ENCODE assay signal across 15 cellular contexts in genomic region chr15:70057931-70058641, GRCh38. TPM values are rescaled to one million over a fixed set of nuclear protein-coding genes. Genes with fewer than 3 reads are reported as not detected.
DNase-seq lines count a peak whose midpoint lies in the region; ATAC-seq, FAIRE-seq and TF ChIP-seq lines count a peak whose summit lies in the region.
"Had no signal": no experiment of that assay in that cellular context is flagged by ENCODE, and none has a peak within 500 bp of the region (broad histone marks: within the 10 kb centered on the region; RNA-seq: fewer than 3 reads in every experiment).

No MANE protein-coding gene starts in this region.

- TF ChIP-seq POLR2A in HepG2 (IDR thresholded peaks at IDR 0.05; ENCODE audit: insufficient read depth in 1 of 2, low read depth in 2 of 2, low read length in 2 of 2) (no peak), right lobe of liver (IDR thresholded peaks at IDR 0.05) (no peak), ovary (IDR thresholded peaks at IDR 0.05) (no peak)

- H3K27ac ChIP-seq in HepG2 (ENCODE audit: extremely low read length, insufficient read depth, low read length) (no peak overlapping the region), right lobe of liver (no peak overlapping the region), ovary (no peak overlapping the region)

- FAIRE-seq in HepG2 (lab: Jason Lieb, UNC): no peak

- H3K79me2 ChIP-seq in HepG2 (ENCODE audit: insufficient read depth, low read length): no peaks in the 10 kb centered on the region

- H3K27me3 ChIP-seq in HepG2 (ENCODE audit: control insufficient read depth in 1 of 2, insufficient read depth in 2 of 2, low read length in 2 of 2): no peaks in the 10 kb centered on the region
- no peaks in the 10 kb centered on the region for H3K27me3 ChIP-seq in right lobe of liver
- no peaks in the 10 kb centered on the region for H3K27me3 ChIP-seq in ovary

- H3K4me2 ChIP-seq in HepG2 (ENCODE audit: low read depth, low read length): no peak overlapping the region

- no peak overlapping the region for H2AFZ ChIP-seq in HepG2 (ENCODE audit: low read length)

- TF ChIP-seq CTCF in HepG2 (CRISPR knock-in tag; IDR thresholded peaks at IDR 0.05) (no peak), right lobe of liver (IDR thresholded peaks at IDR 0.05) (no peak), WTC11 (IDR thresholded peaks at IDR 0.05) (no peak), ovary (IDR thresholded peaks at IDR 0.05) (no peak)

- H4K20me1 ChIP-seq in HepG2 (ENCODE audit: insufficient read depth, low read length): no peaks in the 10 kb centered on the region; the same call in 1 of the 2 replicates

- H3K9me3 Mint-ChIP-seq in WTC11: no peaks in the 10 kb centered on the region
- H3K9me3 Mint-ChIP-seq: CD4-positive, alpha-beta memory T cell had no signal

- no peaks in the 10 kb centered on the region for H3K4me1 ChIP-seq in HepG2 (ENCODE audit: insufficient read depth, low read length)
- H3K4me1 ChIP-seq in right lobe of liver: no peaks in the 10 kb centered on the region
- H3K4me1 ChIP-seq in ovary (ENCODE audit: insufficient read depth): peaks cover 8% of the 10 kb centered on the region

- no peaks in the 10 kb centered on the region for H3K27me3 Mint-ChIP-seq in WTC11 (ENCODE audit: low read depth)
- H3K27me3 Mint-ChIP-seq: CD4-positive, alpha-beta memory T cell had no signal

- peaks cover 57% of the 10 kb centered on the region for H3K36me3 Mint-ChIP-seq in WTC11

- CTCF ChIA-PET in HepG2 (lab: Yijun Ruan, JAX; ENCODE audit: low intra/inter-chr PET ratio, low total read pairs): no interaction called here
- CTCF ChIA-PET in WTC11 (lab: Charles Lee): no interaction called here

- in situ Hi-C loops in HepG2 (cut with HindIII; ENCODE audit: extremely low pct_ligation_motif_present, low pct_unique_long_range_greater_than_20kb): no loop called here

- TF ChIP-seq RAD21 in HepG2 (CRISPR knock-in tag; IDR thresholded peaks at IDR 0.05): no peak

- no TSS peak for BruUV-seq in HepG2 (replicated peaks; lab: Mats Ljungman, UMichigan)

- no peak overlapping the region for H3K4me3 Mint-ChIP-seq in WTC11
- H3K4me3 Mint-ChIP-seq: CD4-positive, alpha-beta memory T cell had no signal

- H3K36me3 ChIP-seq in HepG2 (replicated peaks in 1 of 2; ENCODE audit: control insufficient read depth in 1 of 2, insufficient read depth in 2 of 2, low read length in 2 of 2) (peaks cover 62 to 91% of the 10 kb centered on the region in 2 experiments), right lobe of liver (peaks cover 0 to 89% (median 37%) of the 10 kb centered on the region in 4 donors), ovary (no peaks in the 10 kb centered on the region)

- TF ChIP-seq EP300 in HepG2 (IDR thresholded peaks at IDR 0.05; ENCODE audit: low read depth in 2 of 2, low read length in 2 of 2): no peak
- TF ChIP-seq EP300 in HepG2 (CRISPR knock-in tag; IDR thresholded peaks at IDR 0.05; ENCODE audit: borderline replicate concordance): no peak
- TF ChIP-seq EP300 in ovary (IDR thresholded peaks at IDR 0.05): no peak

- WGBS in HepG2 (ENCODE audit: low lambda C conversion rate): over 99% methylated on average over 15 of the region's 21 CpGs
- 95% methylated on average over 4 of the region's 21 CpGs for WGBS in right lobe of liver (ENCODE audit: insufficient coverage, low coverage, low lambda C conversion rate, missing lambda C conversion rate)
- WGBS in ovary, 3 donors: 93 to 96% (median 95%) methylated on average over 21 of the region's 21 CpGs

- H3K4me1 Mint-ChIP-seq in WTC11: no peaks in the 10 kb centered on the region

- POLR2A ChIA-PET in HepG2 (lab: Yijun Ruan, JAX): no interaction called here
- POLR2A ChIA-PET in WTC11 (lab: Charles Lee): no interaction called here

- ATAC-seq in HepG2 (no peak), right lobe of liver (no peak), WTC11 (no peak), HG02938 (IDR thresholded peaks at IDR 0.05; ENCODE audit: unreplicated experiment) (no peak)

- H3K27ac Mint-ChIP-seq in WTC11: no peak overlapping the region

- H3K4me3 ChIP-seq in HepG2 (replicated peaks in 1 of 3; ENCODE audit: insufficient read depth in 1 of 3, low read depth in 2 of 3, low read length in 3 of 3) (no peak overlapping the region), right lobe of liver (no peak overlapping the region), ovary (no peak overlapping the region)

- DNase-seq in HepG2 (ENCODE audit: low spot score) (no peak), right lobe of liver (no peak), WTC11 (ENCODE audit: low spot score) (peak; percentile 3), ovary (peak in 3 of 5 donors; percentile 10 to 28 (median 19)), NCI-H1694 (lab: John Stamatoyannopoulos, UW) (no peak), NCI-H774 (lab: John Stamatoyannopoulos, UW) (no peak)
- DNase-seq: Calu3; CD4-positive, alpha-beta memory T cell; DMS53; H7; NCI-H1105; NCI-H1694 treated with DMSO at 0.1 percent for 48 hours; NCI-H226; NCI-H524 treated with DMSO at 0.1 percent for 48 hours had no signal

- no peak overlapping the region for H3K9ac ChIP-seq in HepG2 (ENCODE audit: insufficient read depth, low read depth, low read length)

- H3K9me3 ChIP-seq in HepG2 (ENCODE audit: low read length) (no peaks in the 10 kb centered on the region), right lobe of liver (no peaks in the 10 kb centered on the region), ovary (no peaks in the 10 kb centered on the region)

- intact Hi-C loops in HepG2 (cut with micrococcal nuclease; ENCODE audit: unreplicated experiment) (no loop called here), right lobe of liver (cut with DNase I) (no loop called here), ovary (cut with DNase I) (no loop called here)

TF ChIP-seq in HepG2, 621 proteins besides CTCF, POLR2A, EP300 and RAD21:
- TF ChIP-seq MTF2 (CRISPR knock-in tag; IDR thresholded peaks at IDR 0.05; ENCODE audit: borderline replicate concordance): no peak
- TF ChIP-seq ZNF629 (CRISPR knock-in tag; conservative IDR thresholded peaks at IDR 0.05): peak; percentile 61
TF ChIP-seq in HepG2: peak in this region for 1.

TF ChIP-seq in WTC11, 78 proteins besides CTCF, POLR2A, EP300 and RAD21 (continues in another document):
- TF ChIP-seq E2F4 (CRISPR knock-in tag; IDR thresholded peaks at IDR 0.05; ENCODE audit: borderline replicate concordance, low read depth) (no peak), ATF2 (CRISPR knock-in tag; IDR thresholded peaks at IDR 0.05; ENCODE audit: borderline replicate concordance, low read depth) (no peak), IRF1 (CRISPR knock-in tag; IDR thresholded peaks at IDR 0.05) (no peak), NR3C1 (CRISPR knock-in tag; conservative IDR thresholded peaks at IDR 0.05; ENCODE audit: low read depth) (no peak)

RNA-seq across cellular contexts. Expression of gene TLE3, which starts 39.6 kb away (rescaled TPM):
- total RNA-seq in HepG2 (2016; rRNA removed; fragmentation: Illumina TruSeq; extraction: Trizol) (11.9 TPM in 2 replicates), right lobe of liver (10 to 100 TPM in 5 of 6 experiments, 1 to 10 TPM in 1; 8.9 to 38.2 (median 21.2) TPM), WTC11 (2021) (66.8 to 78.7 TPM (median 68.0 TPM) in 3 replicates), ovary (10 to 100 TPM; 53.9 to 70.8 (median 62.4) TPM)
- total RNA-seq in HepG2 (2016; cell fraction: cytosol; rRNA removed; fragmentation: Illumina TruSeq; extraction: Trizol; ENCODE audit: low read depth): 4.3 and 4.6 TPM in 2 replicates
- total RNA-seq in HepG2 (2016; cell fraction: insoluble cytoplasmic fraction; rRNA removed; fragmentation: Illumina TruSeq; extraction: Trizol): 11.3 and 13.4 TPM in 2 replicates
- 6.8 and 8.2 TPM in 2 replicates for total RNA-seq in HepG2 (2016; cell fraction: membrane; rRNA removed; fragmentation: Illumina TruSeq; extraction: Trizol)
- 17.8 and 18.8 TPM in 2 replicates for total RNA-seq in HepG2 (2016; cell fraction: nucleus; rRNA removed; fragmentation: Illumina TruSeq; extraction: Trizol)
- polyA plus RNA-seq in HepG2 (2011; rRNA removed) (10.8 and 13.8 TPM in 2 replicates), ovary (10 to 100 TPM; 17.5 to 24.4 TPM)
- 7.1 and 8.6 TPM in 2 replicates for polyA plus RNA-seq in HepG2 (2011; cell fraction: cytosol; rRNA removed)
- polyA plus RNA-seq in HepG2 (2011; cell fraction: nucleus; rRNA removed): 48.8 and 69.4 TPM in 2 replicates
- 21.9 and 27.0 TPM in 2 replicates for polyA plus RNA-seq in HepG2 (2012)
- polyA plus RNA-seq in HepG2 (2016; cell fraction: cytosol; fragmentation: Illumina TruSeq; extraction: Trizol; ENCODE audit: low read depth): 0.89 and 1.1 TPM in 2 replicates
- 11.5 and 15.8 TPM in 2 replicates for polyA plus RNA-seq in HepG2 (2016; cell fraction: insoluble cytoplasmic fraction; fragmentation: Illumina TruSeq; extraction: Trizol; ENCODE audit: low read depth)
- 2.4 and 4.2 TPM in 2 replicates for polyA plus RNA-seq in HepG2 (2016; cell fraction: membrane; fragmentation: Illumina TruSeq; extraction: Trizol; ENCODE audit: low read depth)
- polyA plus RNA-seq in HepG2 (2016; cell fraction: nucleus; fragmentation: Illumina TruSeq; extraction: Trizol; ENCODE audit: insufficient read depth, low read depth): 22.7 and 23.0 TPM in 2 replicates
- polyA minus RNA-seq in HepG2 (2011; rRNA and poly(A)+ RNA removed; ENCODE audit: low replicate concordance): 51.1 and 121 TPM in 2 replicates
- 16.1 and 16.6 TPM in 2 replicates for polyA minus RNA-seq in HepG2 (2011; cell fraction: cytosol; rRNA and poly(A)+ RNA removed)
- polyA minus RNA-seq in HepG2 (2011; cell fraction: nucleus; rRNA and poly(A)+ RNA removed): 57.1 and 60.3 TPM in 2 replicates

Comparison
In these comparisons a context has a peak if more than half of its experiments do, and no peak if none do; other contexts are left out.
1. DNase-seq: peak in WTC11 (single experiment) and ovary (3 of 5); none in HepG2 (single experiment), right lobe of liver (0 of 3), NCI-H1694 (single experiment) and NCI-H774 (single experiment).